30 cellular contexts compared by ENCODE assay signal in the genomic region with DNA sequence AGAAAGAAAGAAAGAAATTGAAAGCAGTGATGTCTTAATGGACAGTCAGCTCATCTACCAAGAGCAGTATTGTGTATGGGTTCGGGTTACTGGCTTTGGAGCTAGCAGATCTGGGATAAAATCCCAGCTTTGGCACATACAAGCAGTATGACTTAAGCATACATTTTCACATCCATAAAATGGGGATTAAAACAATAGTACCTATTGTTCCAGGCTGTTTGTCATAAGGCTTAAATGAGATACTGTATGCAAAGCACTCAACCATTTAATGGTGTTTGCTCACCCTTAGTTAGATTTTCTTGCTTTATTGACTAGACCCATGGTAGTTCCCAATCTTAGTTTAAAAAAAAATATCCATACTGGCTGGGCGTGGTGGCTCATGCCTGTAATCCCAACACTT.
"Had no signal": no experiment of that assay in that cellular context is flagged by ENCODE, and none has a peak within 500 bp of the region (broad histone marks: within the 10 kb centered on the region; RNA-seq: fewer than 3 reads in every experiment).

No MANE protein-coding gene starts in this region.

- DNase-seq: activated effector memory CD4-positive, alpha-beta T cell treated with anti-CD3 and anti-CD28 coated beads, Interleukin-2, amount 50 U/mL, for 16 hours; activated effector memory CD4-positive, alpha-beta T cell treated with Interleukin-2 at 50 U/mL for 16 hours; activated gamma-delta T cell; activated gamma-delta T cell treated with Interleukin-2 at 50 U/mL for 16 hours; activated naive CD4-positive, alpha-beta T cell; activated naive CD4-positive, alpha-beta T cell treated with anti-CD3 and anti-CD28 coated beads for 36 hours; activated naive CD4-positive, alpha-beta T cell treated with anti-CD3 and anti-CD28 coated beads, Interleukin-2, amount 10 ng/mL, durations not matched to agents 7 days and 5 days; activated naive CD4-positive, alpha-beta T cell treated with anti-CD3 and anti-CD28 coated beads, Interleukin-2, amount 50 U/mL, for 16 hours; activated naive CD4-positive, alpha-beta T cell treated with Interleukin-2 at 50 U/mL for 16 hours; activated naive CD8-positive, alpha-beta T cell treated with anti-CD3 and anti-CD28 coated beads for 36 hours; activated naive CD8-positive, alpha-beta T cell treated with anti-CD3 and anti-CD28 coated beads, Interleukin-2, amount 10 ng/mL, durations not matched to agents 7 days and 5 days; activated naive CD8-positive, alpha-beta T cell treated with anti-CD3 and anti-CD28 coated beads, Interleukin-2, amount 50 U/mL, for 24 hours; activated T-cell treated with anti-CD3 and anti-CD28 coated beads, Interleukin-2, amount 50 U/mL, for 4 hours; activated T-cell treated with anti-CD3 and anti-CD28 coated beads, Interleukin-2, amount 50 U/mL, for 48 hours; activated T-cell treated with anti-CD3 and anti-CD28 coated beads, Interleukin-2, amount 50 U/mL, for 72 hours; adrenal gland; amniotic stem cell; amygdala; anterior cingulate cortex; aorta; body of pancreas; brain microvascular endothelial cell; caudate nucleus; central memory CD4-positive, alpha-beta T cell; cerebellar nuclear complex had no signal

- H3K4me1 ChIP-seq: adrenal gland, ascending aorta, breast epithelium had no signal

- H3K4me3 ChIP-seq: adrenal gland, ascending aorta, body of pancreas, breast epithelium, cardiac muscle cell had no signal

- H3K9me3 ChIP-seq: adrenal gland, ascending aorta, body of pancreas, breast epithelium had no signal

- H3K36me3 ChIP-seq: adrenal gland, ascending aorta, brain microvascular endothelial cell, breast epithelium, cardiac muscle cell had no signal

- H3K27ac ChIP-seq: adrenal gland, ascending aorta, body of pancreas, brain microvascular endothelial cell, breast epithelium, cardiac muscle cell had no signal

- ATAC-seq: activated naive CD4-positive, alpha-beta T cell treated with anti-CD3 and anti-CD28 coated beads, Interleukin-2, amount 50 U/mL, for 72 hours; activated naive CD8-positive, alpha-beta T cell treated with anti-CD3 and anti-CD28 coated beads, Interleukin-2, amount 50 U/mL, for 24 hours; activated T-cell treated with anti-CD3 and anti-CD28 coated beads, Interleukin-2, amount 50 U/mL, for 4 hours; activated T-cell treated with anti-CD3 and anti-CD28 coated beads, Interleukin-2, amount 50 U/mL, for 72 hours; activated T-helper 17 cell treated with anti-CD3 and anti-CD28 coated beads, Interleukin-2, amount 50 U/mL, for 72 hours; body of pancreas had no signal
